16 cellular contexts compared by ENCODE assay signal in genomic region chr5:111389390-111390082, GRCh38.
DNase-seq lines count a peak whose midpoint lies in the region; ATAC-seq and TF ChIP-seq lines count a peak whose summit lies in the region.
"Had no signal": no experiment of that assay in that cellular context is flagged by ENCODE, and none has a peak within 500 bp of the region (broad histone marks: within the 10 kb centered on the region; RNA-seq: fewer than 3 reads in every experiment).

No MANE protein-coding gene starts in this region.

- no peak overlapping the region for H2AK5ac ChIP-seq in neuronal stem cell (ENCODE audit: low read depth, low read length)

- H2BK12ac ChIP-seq in neuronal stem cell (ENCODE audit: low read length): no peak overlapping the region

- H2BK15ac ChIP-seq in neuronal stem cell (ENCODE audit: low read length): no peak overlapping the region

- CTCF ChIA-PET in SK-N-SH (lab: Yijun Ruan, JAX): interaction anchor here (1.0 to 2.1 kb wide), 4 partner anchors 20 to 232 kb away, joined by 3 to 7 read pairs (median 5); no protein-coding TSS in a partner anchor

- no peak overlapping the region for H3K18ac ChIP-seq in neuronal stem cell (ENCODE audit: low read length)

- H3K36me3 ChIP-seq in SK-N-SH (replicated peaks in 1 of 2; ENCODE audit: control insufficient read depth in 1 of 2, insufficient read depth in 2 of 2, low read length in 1 of 2) (no peaks in the 10 kb centered on the region), neuronal stem cell (replicated peaks in 1 of 2; ENCODE audit: control insufficient read depth in 2 of 2, insufficient read depth in 2 of 2, low read length in 2 of 2) (no peaks in the 10 kb centered on the region)
- H3K36me3 ChIP-seq: prostate gland had no signal

- peaks cover 4% of the 10 kb centered on the region for H3F3A ChIP-seq in SK-N-SH (replicated peaks; ENCODE audit: insufficient read depth)

- H4K91ac ChIP-seq in neuronal stem cell (ENCODE audit: low read depth, low read length, poor library complexity): no peak overlapping the region

- no peak overlapping the region for H3K23ac ChIP-seq in neuronal stem cell (ENCODE audit: low read depth, low read length, poor library complexity)

- H3K4ac ChIP-seq in neuronal stem cell (ENCODE audit: low read length): no peak overlapping the region

- no peak overlapping the region for H4K8ac ChIP-seq in neuronal stem cell (ENCODE audit: low read depth, low read length)

- ATAC-seq in omental fat pad (ENCODE audit: low FRiP score) (no peak), left cardiac atrium (no peak)

- H3K4me2 ChIP-seq in SK-N-SH: no peak overlapping the region
- no peak overlapping the region for H3K4me2 ChIP-seq in neuronal stem cell (ENCODE audit: insufficient read depth, low read length, poor library complexity, severe bottlenecking)

- no peak for TF ChIP-seq CTCF in SK-N-SH (IDR thresholded peaks at IDR 0.05)
- TF ChIP-seq CTCF in fibroblast of pulmonary artery (IDR thresholded peaks at IDR 0.05; ENCODE audit: low read length, missing control alignments): no peak
- no peak for TF ChIP-seq CTCF in omental fat pad (IDR thresholded peaks at IDR 0.05)

- TF ChIP-seq EP300 in SK-N-SH (IDR thresholded peaks at IDR 0.05; ENCODE audit: borderline replicate concordance in 1 of 2, low read depth in 1 of 2, low read length in 1 of 2): peak in 1 of 2 experiments; percentile 52; a peak in 1 of 4 replicates

- H3K27ac ChIP-seq in SK-N-SH (ENCODE audit: low read depth in 2 of 2, low read length in 1 of 2): peak overlapping the region; percentile 46 to 68; a peak in 3 of 4 replicates
- H3K27ac ChIP-seq in neuronal stem cell (replicated peaks; ENCODE audit: low read length): no peak overlapping the region
- H3K27ac ChIP-seq: prostate gland had no signal

- no peaks in the 10 kb centered on the region for H4K20me1 ChIP-seq in SK-N-SH (ENCODE audit: insufficient read depth)

- H3K27me3 ChIP-seq in SK-N-SH (ENCODE audit: insufficient read depth): no peaks in the 10 kb centered on the region
- H3K27me3 ChIP-seq in neuronal stem cell (ENCODE audit: control insufficient read depth in 3 of 3, insufficient read depth in 3 of 3, low read depth in 1 of 3, low read length in 3 of 3): no peaks in the 10 kb centered on the region

- no peak overlapping the region for H3K9ac ChIP-seq in SK-N-SH
- H3K9ac ChIP-seq in neuronal stem cell (ENCODE audit: low read depth, low read length, poor library complexity): no peak overlapping the region

- TF ChIP-seq RAD21 in SK-N-SH (IDR thresholded peaks at IDR 0.05; ENCODE audit: low read length): no peak

- WGBS in SK-N-SH (ENCODE audit: low lambda C conversion rate): 19% methylated on average over 1 of the region's 1 CpG
- no CpG with 5 or more reads among the region's 1 CpG for WGBS in neuronal stem cell (ENCODE audit: extremely low coverage in 2 of 2, insufficient read length in 2 of 2, insufficient replicate concordance in 1 of 2), 2 donors

- H2AFZ ChIP-seq in SK-N-SH (ENCODE audit: low read depth): no peak overlapping the region
- H2AFZ ChIP-seq in neuronal stem cell (ENCODE audit: low read length): no peak overlapping the region

- no peaks in the 10 kb centered on the region for H3K79me1 ChIP-seq in neuronal stem cell (ENCODE audit: low read depth, low read length)

- in situ Hi-C loops in ACHN (cut with HindIII; ENCODE audit: low pct_ligation_motif_present, low pct_unique_long_range_greater_than_20kb, low sequenced_read_pairs): no loop called here

- H3K79me2 ChIP-seq in SK-N-SH (ENCODE audit: insufficient read depth): no peaks in the 10 kb centered on the region

- DNase-seq in ACHN: peak; percentile 75
- peak; percentile 62 for DNase-seq in GM04503 (ENCODE audit: low read depth)
- no peak for DNase-seq in SK-N-SH
- peak; percentile 30 for DNase-seq in fibroblast of pulmonary artery (ENCODE audit: low read depth)
- no peak for DNase-seq in HT-29 (ENCODE audit: low spot score)
- DNase-seq in omental fat pad (ENCODE audit: low spot score): no peak
- DNase-seq in left cardiac atrium: no peak
- no peak for DNase-seq in neuronal stem cell (ENCODE audit: low spot score)
- DNase-seq: CD4-positive, CD25-positive, alpha-beta regulatory T cell; effector CD4-positive, alpha-beta T cell; H9; hypothalamus; MV-4-11; NCI-H69; SIG-M5 had no signal

- H2BK5ac ChIP-seq in neuronal stem cell (ENCODE audit: low read length): no peak overlapping the region

- H3K9me3 ChIP-seq in SK-N-SH: no peaks in the 10 kb centered on the region
- no peaks in the 10 kb centered on the region for H3K9me3 ChIP-seq in neuronal stem cell (replicated peaks in 1 of 2; ENCODE audit: control insufficient read depth in 2 of 2, insufficient read depth in 1 of 2, low read depth in 1 of 2, low read length in 2 of 2)
- H3K9me3 ChIP-seq: prostate gland had no signal

- peaks cover 12 to 37% of the 10 kb centered on the region in 2 experiments; a peak in 3 of 4 replicates for H3K4me1 ChIP-seq in SK-N-SH (ENCODE audit: control insufficient read depth in 1 of 2, insufficient read depth in 2 of 2, low read depth in 1 of 2, low read length in 1 of 2)
- H3K4me1 ChIP-seq in neuronal stem cell (ENCODE audit: control insufficient read depth in 2 of 2, insufficient read depth in 1 of 2, low read depth in 1 of 2, low read length in 2 of 2): no peaks in the 10 kb centered on the region
- H3K4me1 ChIP-seq: prostate gland had no signal

- intact Hi-C loops in left cardiac atrium (cut with DNase I): no loop called here

- no peak overlapping the region for H3K14ac ChIP-seq in neuronal stem cell (ENCODE audit: low read length)

- no peak overlapping the region for H2BK120ac ChIP-seq in neuronal stem cell (ENCODE audit: low read depth, low read length)

- no peaks in the 10 kb centered on the region for H3K9me2 ChIP-seq in SK-N-SH

- POLR2A ChIA-PET in SK-N-SH (lab: Yijun Ruan, JAX): no interaction called here

- H3K4me3 ChIP-seq in SK-N-SH (ENCODE audit: low read depth in 2 of 2, low read length in 1 of 2): no peak overlapping the region
- H3K4me3 ChIP-seq in fibroblast of pulmonary artery (replicated peaks; ENCODE audit: low read depth, low read length): no peak overlapping the region
- no peak overlapping the region for H3K4me3 ChIP-seq in neuronal stem cell (ENCODE audit: low read length in 2 of 2)
- H3K4me3 ChIP-seq: prostate gland had no signal

TF ChIP-seq in SK-N-SH, 30 proteins besides CTCF, POLR2A, EP300 and RAD21:
- TF ChIP-seq FOSL2 (IDR thresholded peaks at IDR 0.05; ENCODE audit: borderline replicate concordance, low read depth) (peak; percentile 51; the same call in 1 of the 2 replicates), TCF12 (IDR thresholded peaks at IDR 0.05) (peak; percentile 59; the same call in 1 of the 2 replicates), JUND (IDR thresholded peaks at IDR 0.05) (peak; percentile 59), SIN3A (IDR thresholded peaks at IDR 0.05; ENCODE audit: borderline replicate concordance, low read depth, low read length) (no peak), PBX3 (IDR thresholded peaks at IDR 0.05) (0 out of 2 replicates have a peak, but pooled peaks have one; percentile 6)

Comparison
In these comparisons a context has a peak if more than half of its experiments do, and no peak if none do; other contexts are left out.
1. DNase-seq: peak in ACHN (single experiment), GM04503 (single experiment) and fibroblast of pulmonary artery (single experiment); none in SK-N-SH (single experiment), HT-29 (single experiment), omental fat pad (single experiment), left cardiac atrium (single experiment) and neuronal stem cell (single experiment).